Comparison of ENCODE assay signal across 11 cellular contexts in the genomic region with DNA sequence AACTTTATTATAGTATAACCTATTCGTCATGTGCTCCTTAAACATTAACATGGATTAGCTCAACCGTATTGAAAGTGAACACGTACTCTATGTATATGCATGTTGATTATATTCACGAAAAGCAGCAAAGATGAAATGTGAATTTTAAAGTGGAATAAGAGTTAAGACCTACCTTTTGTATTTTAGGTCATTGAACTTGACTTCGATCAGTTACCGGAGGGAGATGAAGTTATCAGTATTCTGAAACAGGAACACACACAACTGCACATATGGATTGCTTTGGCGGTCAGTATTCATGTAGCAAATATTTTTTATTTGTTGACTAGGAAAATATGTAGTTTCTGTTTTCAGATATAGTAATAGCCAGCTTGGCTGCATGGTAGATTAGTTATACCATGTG. TPM values are rescaled to one million over a fixed set of nuclear protein-coding genes. Genes with fewer than 3 reads are reported as not detected.
DNase-seq lines count a peak whose midpoint lies in the region; ATAC-seq and TF ChIP-seq lines count a peak whose summit lies in the region.
"Had no signal": no experiment of that assay in that cellular context is flagged by ENCODE, and none has a peak within 500 bp of the region (broad histone marks: within the 10 kb centered on the region; RNA-seq: fewer than 3 reads in every experiment).

No MANE protein-coding gene starts in this region.

- H3K9me2 ChIP-seq in SK-N-SH, result no peaks in the 10 kb centered on the region

- 0 out of 2 replicates have a peak, but pooled peaks cover 6% of the 10 kb centered on the region for H4K20me1 ChIP-seq in SK-N-SH (ENCODE audit: insufficient read depth)

- peaks cover 0 to 10% of the 10 kb centered on the region in 2 experiments; a peak in 2 of 4 replicates for H3K4me1 ChIP-seq in SK-N-SH (ENCODE audit: control insufficient read depth in 1 of 2, insufficient read depth in 2 of 2, low read depth in 1 of 2, low read length in 1 of 2)
- peaks cover 12% of the 10 kb centered on the region for H3K4me1 ChIP-seq in Panc1 (ENCODE audit: control insufficient read depth, insufficient read depth, low read length)
- peaks cover 0 to 22% (median 8%) of the 10 kb centered on the region in 3 donors for H3K4me1 ChIP-seq in esophagus squamous epithelium
- H3K4me1 ChIP-seq in skeletal muscle satellite cell (ENCODE audit: control insufficient read depth, insufficient read depth, low read length), result peaks cover 8% of the 10 kb centered on the region

- CTCF ChIA-PET in SK-N-SH (lab: Yijun Ruan, JAX), result interaction anchor here (1.2 to 2.3 kb wide), 3 partner anchors 15 to 17 kb away, joined by 3 to 12 read pairs (median 9); no protein-coding TSS in a partner anchor
- CTCF ChIA-PET in Panc1 (lab: Charles Lee), result interaction anchor here (0.6 kb wide), 1 partner anchor 18 kb away, joined by 3 read pairs; no protein-coding TSS in a partner anchor

- H3F3A ChIP-seq in SK-N-SH (replicated peaks; ENCODE audit: insufficient read depth), result peaks cover 11% of the 10 kb centered on the region

- ATAC-seq in SK-N-SH treated with all-trans-retinoic acid at 6 μM for 48 hours, result no peak
- ATAC-seq in Panc1, result no peak
- ATAC-seq in GM21529 (IDR thresholded peaks at IDR 0.05; ENCODE audit: unreplicated experiment), result no peak
- no peak for ATAC-seq in HG03045 (IDR thresholded peaks at IDR 0.05; ENCODE audit: unreplicated experiment)

- H3K9me3 ChIP-seq in SK-N-SH, result no peaks in the 10 kb centered on the region
- no peaks in the 10 kb centered on the region for H3K9me3 ChIP-seq in Panc1 (ENCODE audit: control insufficient read depth, insufficient read depth, low read depth, low read length)
- H3K9me3 ChIP-seq in esophagus squamous epithelium, result no peaks in the 10 kb centered on the region
- H3K9me3 ChIP-seq in skeletal muscle satellite cell (replicated peaks; ENCODE audit: low read length), result no peaks in the 10 kb centered on the region

- H3K36me3 ChIP-seq in SK-N-SH (replicated peaks in 1 of 2; ENCODE audit: control insufficient read depth in 1 of 2, insufficient read depth in 2 of 2, low read length in 1 of 2) (peaks cover 43 to 44% of the 10 kb centered on the region in 2 experiments), Panc1 (ENCODE audit: control insufficient read depth, insufficient read depth, low read length) (peaks cover 34% of the 10 kb centered on the region), esophagus squamous epithelium (peaks cover 0 to 11% (median 6%) of the 10 kb centered on the region in 3 donors), skeletal muscle satellite cell (ENCODE audit: insufficient read depth, low read length) (peaks cover 26% of the 10 kb centered on the region)

- H3K4me3 ChIP-seq in SK-N-SH (ENCODE audit: low read depth in 2 of 2, low read length in 1 of 2), result peak overlapping the region; percentile 76 to 98
- H3K4me3 ChIP-seq in Panc1 (ENCODE audit: low read depth in 2 of 2, low read length in 2 of 2), result peak overlapping the region; percentile 71 to 93; a peak in 3 of 4 replicates
- H3K4me3 ChIP-seq in esophagus squamous epithelium, result peak overlapping the region in 3 of 4 donors; percentile 69 to 81 (median 69)
- peak overlapping the region; percentile 81 for H3K4me3 ChIP-seq in skeletal muscle satellite cell (ENCODE audit: low read length)

- peaks cover 35% of the 10 kb centered on the region for H3K79me2 ChIP-seq in SK-N-SH (ENCODE audit: insufficient read depth)

- H2AFZ ChIP-seq in SK-N-SH (ENCODE audit: low read depth), result no peak overlapping the region

- no TSS peak for BruUV-seq in Panc1 (replicated peaks; lab: Mats Ljungman, UMichigan)

- H3K27me3 ChIP-seq in SK-N-SH (ENCODE audit: insufficient read depth) (no peaks in the 10 kb centered on the region), Panc1 (ENCODE audit: control insufficient read depth, insufficient read depth, low read length) (no peaks in the 10 kb centered on the region), esophagus squamous epithelium (no peaks in the 10 kb centered on the region), skeletal muscle satellite cell (ENCODE audit: control insufficient read depth, insufficient read depth, low read length) (no peaks in the 10 kb centered on the region)

- peak overlapping the region; percentile 83; the same call in 1 of the 2 replicates for H3K9ac ChIP-seq in SK-N-SH
- peak overlapping the region; percentile 85 for H3K9ac ChIP-seq in skeletal muscle satellite cell (ENCODE audit: low read depth, low read length)

- H3K4me2 ChIP-seq in SK-N-SH, result peak overlapping the region; percentile 89
- H3K4me2 ChIP-seq in skeletal muscle satellite cell (ENCODE audit: low read length), result peak overlapping the region; percentile 84

- no peak for TF ChIP-seq RAD21 in SK-N-SH (IDR thresholded peaks at IDR 0.05; ENCODE audit: low read length)

- in situ Hi-C loops in Panc1 (cut with HindIII; ENCODE audit: low pct_unique_long_range_greater_than_20kb, low sequenced_read_pairs), result no loop called here

- no peak for TF ChIP-seq EP300 in SK-N-SH (IDR thresholded peaks at IDR 0.05; ENCODE audit: borderline replicate concordance in 1 of 2, low read depth in 1 of 2, low read length in 1 of 2)

- H3K27ac ChIP-seq in SK-N-SH (ENCODE audit: low read depth in 2 of 2, low read length in 1 of 2) (no peak overlapping the region), Panc1 (ENCODE audit: low read length) (peak overlapping the region; percentile 95), esophagus squamous epithelium (peak overlapping the region in 1 of 4 donors; percentile 96)

- POLR2A ChIA-PET in SK-N-SH (lab: Yijun Ruan, JAX), result no interaction called here
- POLR2A ChIA-PET in Panc1 (lab: Charles Lee), result interaction anchor here (0.5 to 1.1 kb wide), 2 partner anchors 212 to 371 kb away, joined by 3 read pairs; a partner anchor contains a TSS

- DNase-seq in SK-N-SH (no peak), Panc1 (ENCODE audit: low read depth, low spot score) (no peak), esophagus squamous epithelium (lab: John Stamatoyannopoulos, UW) (no peak), AG08396 (ENCODE audit: low spot score) (no peak)
- DNase-seq: activated CD4-positive, alpha-beta T cell treated with anti-CD3 and anti-CD28 coated beads for 1 hour; effector CD4-positive, alpha-beta T cell; NCI-H510A had no signal

- intact Hi-C loops in Panc1 (cut with micrococcal nuclease; ENCODE audit: unreplicated experiment) (no loop called here), esophagus squamous epithelium (cut with DNase I) (no loop called here)

- no peak for TF ChIP-seq CTCF in SK-N-SH (IDR thresholded peaks at IDR 0.05)
- TF ChIP-seq CTCF in Panc1 (IDR thresholded peaks at IDR 0.05), result no peak
- no peak for TF ChIP-seq CTCF in esophagus squamous epithelium (IDR thresholded peaks at IDR 0.05)

- WGBS in SK-N-SH (ENCODE audit: low lambda C conversion rate), result 76% methylated on average over 7 of the region's 7 CpGs
- 71 to 74% methylated on average over 7 of the region's 7 CpGs for WGBS in esophagus squamous epithelium, 2 donors

- no peak for TF ChIP-seq POLR2A in esophagus squamous epithelium (IDR thresholded peaks at IDR 0.05)

TF ChIP-seq in SK-N-SH, 30 proteins besides CTCF, POLR2A, EP300 and RAD21 (continues in another document):
- TF ChIP-seq NFIC (IDR thresholded peaks at IDR 0.05; ENCODE audit: borderline replicate concordance) (no peak), EZH2phosphoT487 (IDR thresholded peaks at IDR 0.05; ENCODE audit: borderline replicate concordance, low read depth) (no peak), FOSL2 (IDR thresholded peaks at IDR 0.05; ENCODE audit: borderline replicate concordance, low read depth) (no peak), SMC3 (IDR thresholded peaks at IDR 0.05; ENCODE audit: low read depth, low read length) (no peak), POLR2AphosphoS5 (IDR thresholded peaks at IDR 0.05; ENCODE audit: low read depth, low read length) (no peak)

TF ChIP-seq in SK-N-SH treated with all-trans-retinoic acid at 6 μM for 48 hours, 23 proteins besides CTCF, POLR2A, EP300 and RAD21 (continues in another document):
- TF ChIP-seq ARNTL (CRISPR knock-in tag; IDR thresholded peaks at IDR 0.05; ENCODE audit: borderline replicate concordance, low read depth) (no peak), BACH2 (CRISPR knock-in tag; IDR thresholded peaks at IDR 0.05; ENCODE audit: borderline replicate concordance) (no peak), ZNF70 (CRISPR knock-in tag; IDR thresholded peaks at IDR 0.05) (no peak), CSDC2 (CRISPR knock-in tag; IDR thresholded peaks at IDR 0.05) (no peak), TOX (CRISPR knock-in tag; IDR thresholded peaks at IDR 0.05; ENCODE audit: borderline replicate concordance) (no peak)
- TF ChIP-seq, protein P1, sequence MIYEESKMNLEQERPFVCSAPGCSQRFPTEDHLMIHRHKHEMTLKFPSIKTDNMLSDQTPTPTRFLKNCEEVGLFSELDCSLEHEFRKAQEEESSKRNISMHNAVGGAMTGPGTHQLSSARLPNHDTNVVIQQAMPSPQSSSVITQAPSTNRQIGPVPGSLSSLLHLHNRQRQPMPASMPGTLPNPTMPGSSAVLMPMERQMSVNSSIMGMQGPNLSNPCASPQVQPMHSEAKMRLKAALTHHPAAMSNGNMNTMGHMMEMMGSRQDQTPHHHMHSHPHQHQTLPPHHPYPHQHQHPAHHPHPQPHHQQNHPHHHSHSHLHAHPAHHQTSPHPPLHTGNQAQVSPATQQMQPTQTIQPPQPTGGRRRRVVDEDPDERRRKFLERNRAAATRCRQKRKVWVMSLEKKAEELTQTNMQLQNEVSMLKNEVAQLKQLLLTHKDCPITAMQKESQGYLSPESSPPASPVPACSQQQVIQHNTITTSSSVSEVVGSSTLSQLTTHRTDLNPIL (CRISPR knock-in tag; IDR thresholded peaks at IDR 0.05; ENCODE audit: low read depth), result no peak

RNA-seq across cellular contexts. Expression of a gene that starts 1.4 kb away (rescaled TPM):
- 10.1 and 13.0 TPM in 2 replicates for polyA plus RNA-seq in SK-N-SH (2012; rRNA removed)
- 16.1 and 18.8 TPM in 2 replicates for polyA plus RNA-seq in SK-N-SH (2012; cell fraction: cytosol; rRNA removed)
- polyA plus RNA-seq in SK-N-SH (2012; cell fraction: nucleus; rRNA removed), result 10.4 and 16.2 TPM in 2 replicates
- total RNA-seq in Panc1 (2021; ENCODE audit: unreplicated experiment), result 60.1 TPM
- polyA plus RNA-seq in Panc1 (2012; ENCODE audit: insufficient read length), result 39.6 TPM
- 10 to 100 TPM; 21.4 to 34.4 (median 27.0) TPM for total RNA-seq in esophagus squamous epithelium
- 20.1 and 25.3 TPM in 2 replicates for total RNA-seq in skeletal muscle satellite cell (2012; rRNA removed)

RNA-seq across cellular contexts. Expression of a gene that starts 56.2 kb away (rescaled TPM):
- 298 and 394 TPM in 2 replicates for polyA plus RNA-seq in SK-N-SH (2012; rRNA removed)
- 416 and 436 TPM in 2 replicates for polyA plus RNA-seq in SK-N-SH (2012; cell fraction: cytosol; rRNA removed)
- 174 and 354 TPM in 2 replicates for polyA plus RNA-seq in SK-N-SH (2012; cell fraction: nucleus; rRNA removed)
- total RNA-seq in Panc1 (2021; ENCODE audit: unreplicated experiment), result 2,422 TPM
- polyA plus RNA-seq in Panc1 (2012; ENCODE audit: insufficient read length), result 1,612 TPM
- 100 to 1,000 TPM; 476 to 665 (median 547) TPM for total RNA-seq in esophagus squamous epithelium
- 634 and 847 TPM in 2 replicates for total RNA-seq in skeletal muscle satellite cell (2012; rRNA removed)

RNA-seq across cellular contexts. Expression of a gene that starts 58.9 kb away (rescaled TPM):
- polyA plus RNA-seq in SK-N-SH (2012; rRNA removed), result 0.05 and 0.10 TPM in 2 replicates
- 0.07 and 0.08 TPM in 2 replicates for polyA plus RNA-seq in SK-N-SH (2012; cell fraction: cytosol; rRNA removed)
- polyA plus RNA-seq in SK-N-SH (2012; cell fraction: nucleus; rRNA removed), result 0.27 and 0.29 TPM in 2 replicates
- total RNA-seq in Panc1 (2021; ENCODE audit: unreplicated experiment) (0.21 TPM), esophagus squamous epithelium (10 to 100 TPM in 2 of 4 donors, 1 to 10 TPM in 2; 3.5 to 48.4 (median 9.9) TPM)
- polyA plus RNA-seq in Panc1 (2012; ENCODE audit: insufficient read length), result 0.31 TPM
- total RNA-seq in skeletal muscle satellite cell (2012; rRNA removed), result under 0.01 and 0.22 TPM in 2 replicates
